In the genomic region with DNA sequence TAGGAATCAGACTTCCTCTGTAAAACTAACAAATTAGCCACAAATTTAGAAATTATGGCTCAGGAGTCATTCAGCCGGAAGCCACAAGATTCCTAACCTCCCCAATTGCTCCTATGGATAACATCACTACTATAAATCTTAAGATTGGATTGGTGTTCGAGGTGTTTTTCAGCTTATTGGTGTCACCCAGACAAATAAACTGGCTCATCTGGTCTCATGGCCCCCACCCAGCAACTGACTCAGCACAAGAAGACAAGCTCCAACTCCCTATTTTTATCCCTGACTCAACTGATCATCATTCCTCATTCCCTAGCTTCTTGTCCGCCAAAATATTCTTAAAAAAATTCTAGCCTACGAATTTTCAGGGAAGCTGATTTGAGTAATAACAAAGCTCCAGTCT, we compare ENCODE assay signal across 1 cellular context.
TF ChIP-seq lines count a peak whose summit lies in the region.

No MANE protein-coding gene starts in this region.

TF ChIP-seq in HepG2, 621 proteins besides CTCF, POLR2A, EP300 and RAD21 (continued from another document):
- TF ChIP-seq, protein P1, sequence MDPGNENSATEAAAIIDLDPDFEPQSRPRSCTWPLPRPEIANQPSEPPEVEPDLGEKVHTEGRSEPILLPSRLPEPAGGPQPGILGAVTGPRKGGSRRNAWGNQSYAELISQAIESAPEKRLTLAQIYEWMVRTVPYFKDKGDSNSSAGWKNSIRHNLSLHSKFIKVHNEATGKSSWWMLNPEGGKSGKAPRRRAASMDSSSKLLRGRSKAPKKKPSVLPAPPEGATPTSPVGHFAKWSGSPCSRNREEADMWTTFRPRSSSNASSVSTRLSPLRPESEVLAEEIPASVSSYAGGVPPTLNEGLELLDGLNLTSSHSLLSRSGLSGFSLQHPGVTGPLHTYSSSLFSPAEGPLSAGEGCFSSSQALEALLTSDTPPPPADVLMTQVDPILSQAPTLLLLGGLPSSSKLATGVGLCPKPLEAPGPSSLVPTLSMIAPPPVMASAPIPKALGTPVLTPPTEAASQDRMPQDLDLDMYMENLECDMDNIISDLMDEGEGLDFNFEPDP (CRISPR knock-in tag; conservative IDR thresholded peaks at IDR 0.05) = no peak
- TF ChIP-seq ZNF605 (CRISPR knock-in tag; IDR thresholded peaks at IDR 0.05) = no peak
- no peak for TF ChIP-seq CHCHD3 (CRISPR knock-in tag; IDR thresholded peaks at IDR 0.05)
